ENCODE assay signal across 17 cellular contexts in genomic region chr3:156761713-156762575, GRCh38.
DNase-seq lines count a peak whose midpoint lies in the region; ATAC-seq and TF ChIP-seq lines count a peak whose summit lies in the region.
"Had no signal": no experiment of that assay in that cellular context is flagged by ENCODE, and none has a peak within 500 bp of the region (broad histone marks: within the 10 kb centered on the region; RNA-seq: fewer than 3 reads in every experiment).

No MANE protein-coding gene starts in this region.

- peaks cover 28% of the 10 kb centered on the region for H3K4me1 Mint-ChIP-seq in type B pancreatic cell (ENCODE audit: unreplicated experiment)
- H3K4me1 Mint-ChIP-seq: T-helper 17 cell had no signal

- no peaks in the 10 kb centered on the region for H3K9me3 Mint-ChIP-seq in type B pancreatic cell
- H3K9me3 Mint-ChIP-seq: dendritic cell treated with granulocyte-macrophage colony-stimulating factor and Interleukin-4, amounts not matched to agents 40 ng/mL and 50 ng/mL, for 4 days had no signal

- H3K36me3 ChIP-seq in GM23248 (ENCODE audit: low read depth) (no peaks in the 10 kb centered on the region), Panc1 (ENCODE audit: control insufficient read depth, insufficient read depth, low read length) (no peaks in the 10 kb centered on the region), osteoblast (ENCODE audit: insufficient read depth, low read length) (no peaks in the 10 kb centered on the region)
- H3K36me3 ChIP-seq: Peyer's patch had no signal

- intact Hi-C loops in Panc1 (cut with micrococcal nuclease; ENCODE audit: unreplicated experiment) = no loop called here

- no peak overlapping the region for H3K27ac Mint-ChIP-seq in type B pancreatic cell
- H3K27ac Mint-ChIP-seq: dendritic cell treated with granulocyte-macrophage colony-stimulating factor and Interleukin-4, amounts not matched to agents 40 ng/mL and 50 ng/mL, for 4 days; progenitor cell of endocrine pancreas; T-helper 17 cell had no signal

- peaks cover 36% of the 10 kb centered on the region for H3F3A ChIP-seq in GM23248 (ENCODE audit: insufficient read depth)

- H4K20me1 ChIP-seq in GM23248 (ENCODE audit: insufficient read depth) (no peaks in the 10 kb centered on the region), osteoblast (ENCODE audit: insufficient read depth, low read length) (no peaks in the 10 kb centered on the region)

- no TSS peak for BruUV-seq in Panc1 (replicated peaks; lab: Mats Ljungman, UMichigan)

- H3K79me2 ChIP-seq in GM23248 (ENCODE audit: insufficient read depth) (no peaks in the 10 kb centered on the region), osteoblast (ENCODE audit: insufficient read depth, low read length) (no peaks in the 10 kb centered on the region)

- H3K27ac ChIP-seq in GM23248 (peak overlapping the region; percentile 66), Panc1 (ENCODE audit: low read length) (no peak overlapping the region), osteoblast (ENCODE audit: low read depth, low read length) (peak overlapping the region; percentile 90)
- H3K27ac ChIP-seq: Peyer's patch had no signal

- TF ChIP-seq CTCF in Panc1 (IDR thresholded peaks at IDR 0.05) (peak; percentile 35; the same call in 1 of the 2 replicates), osteoblast (IDR thresholded peaks at IDR 0.05; ENCODE audit: extremely low read depth, low read depth, low read length) (no peak), type B pancreatic cell (conservative IDR thresholded peaks at IDR 0.05) (no peak)

- peaks cover 37% of the 10 kb centered on the region for H3K4me1 ChIP-seq in GM23248 (ENCODE audit: insufficient read depth)
- no peaks in the 10 kb centered on the region for H3K4me1 ChIP-seq in Panc1 (ENCODE audit: control insufficient read depth, insufficient read depth, low read length)
- peaks cover 30% of the 10 kb centered on the region for H3K4me1 ChIP-seq in osteoblast (ENCODE audit: insufficient read depth, low read length)
- H3K4me1 ChIP-seq: Peyer's patch had no signal

- H3K4me2 ChIP-seq in GM23248 (ENCODE audit: unreplicated experiment) (peak overlapping the region; percentile 10), osteoblast (ENCODE audit: insufficient read depth, low read length) (peak overlapping the region; percentile 30)

- H2AFZ ChIP-seq in GM23248 = no peak overlapping the region
- no peak overlapping the region for H2AFZ ChIP-seq in osteoblast (ENCODE audit: low read length)

- CTCF ChIA-PET in Panc1 (lab: Charles Lee) = interaction anchor here (1.2 kb wide), 1 partner anchor 51 kb away, joined by 4 read pairs; no protein-coding TSS in a partner anchor

- H3K27me3 ChIP-seq in GM23248 (replicated peaks; ENCODE audit: insufficient read depth) (no peaks in the 10 kb centered on the region), Panc1 (ENCODE audit: control insufficient read depth, insufficient read depth, low read length) (no peaks in the 10 kb centered on the region), osteoblast (ENCODE audit: insufficient read depth, low read length) (no peaks in the 10 kb centered on the region)
- H3K27me3 ChIP-seq: Peyer's patch had no signal

- peak; percentile 73 for ATAC-seq in Panc1
- ATAC-seq: left colon, T-helper 17 cell had no signal

- in situ Hi-C loops in GM23248 (cut with MboI) (no loop called here), Panc1 (cut with HindIII; ENCODE audit: low pct_unique_long_range_greater_than_20kb, low sequenced_read_pairs) (no loop called here)

- 72 to 74% methylated on average over 5 of the region's 5 CpGs for WGBS in GM23248 (ENCODE audit: low coverage in 1 of 2, low lambda C conversion rate in 2 of 2, missing lambda C conversion rate in 2 of 2), 2 experiments

- DNase-seq in GM23248 (peak; percentile 35), Panc1 (ENCODE audit: low read depth, low spot score) (no peak), fibroblast of gingiva (ENCODE audit: low read depth) (peak; percentile 68), osteoblast (ENCODE audit: insufficient read length, low spot score, missing footprints) (no peak), SIG-M5 treated with dmso at 0.1 percent for 504 hours (lab: John Stamatoyannopoulos, UW; ENCODE audit: unreplicated experiment) (no peak), Kasumi-1 (lab: John Stamatoyannopoulos, UW) (no peak), NCI-H1930 (lab: John Stamatoyannopoulos, UW) (no peak), type B pancreatic cell (ENCODE audit: extremely low spot score, unreplicated experiment) (no peak)
- DNase-seq: activated CD4-positive, CD25-positive, alpha-beta regulatory T cell; activated effector memory CD4-positive, alpha-beta T cell treated with anti-CD3 and anti-CD28 coated beads, Interleukin-2, amount 50 U/mL, for 16 hours; hypothalamus; left colon; NCI-H524; Peyer's patch; T-helper 17 cell had no signal

- H3K36me3 Mint-ChIP-seq in type B pancreatic cell = no peaks in the 10 kb centered on the region

- H3K9me3 ChIP-seq in GM23248 (ENCODE audit: low read depth) (no peaks in the 10 kb centered on the region), Panc1 (ENCODE audit: control insufficient read depth, insufficient read depth, low read depth, low read length) (no peaks in the 10 kb centered on the region), osteoblast (ENCODE audit: low read depth, low read length) (no peaks in the 10 kb centered on the region)
- H3K9me3 ChIP-seq: Peyer's patch had no signal

- H3K4me3 ChIP-seq in GM23248 (no peak overlapping the region), Panc1 (ENCODE audit: low read depth in 2 of 2, low read length in 2 of 2) (no peak overlapping the region), osteoblast (ENCODE audit: insufficient read depth, low read length) (no peak overlapping the region)
- H3K4me3 ChIP-seq: Peyer's patch had no signal

- POLR2A ChIA-PET in Panc1 (lab: Charles Lee) = no interaction called here

- H3K27me3 Mint-ChIP-seq in type B pancreatic cell = no peaks in the 10 kb centered on the region
- H3K27me3 Mint-ChIP-seq: dendritic cell treated with granulocyte-macrophage colony-stimulating factor and Interleukin-4, amounts not matched to agents 40 ng/mL and 50 ng/mL, for 4 days; progenitor cell of endocrine pancreas; T-helper 17 cell had no signal

- H3K9me2 ChIP-seq in GM23248 (ENCODE audit: insufficient read depth) = no peaks in the 10 kb centered on the region

- H3K9ac ChIP-seq in GM23248 = 0 out of 2 replicates have a peak overlapping the region, but pooled peaks have one; percentile 9

- no peak overlapping the region for H3K4me3 Mint-ChIP-seq in type B pancreatic cell
- H3K4me3 Mint-ChIP-seq: dendritic cell treated with granulocyte-macrophage colony-stimulating factor and Interleukin-4, amounts not matched to agents 40 ng/mL and 50 ng/mL, for 4 days; T-helper 17 cell had no signal

Comparison
In these comparisons a context has a peak if more than half of its experiments do, and no peak if none do; other contexts are left out.
1. DNase-seq: peak in GM23248 (single experiment) and fibroblast of gingiva (single experiment); none in Panc1 (single experiment), osteoblast (single experiment), SIG-M5 treated with dmso at 0.1 percent for 504 hours (single experiment), Kasumi-1 (0 of 2), NCI-H1930 (0 of 2) and type B pancreatic cell (single experiment).